Comparison of ENCODE assay signal across 1 cellular context in the genomic region with DNA sequence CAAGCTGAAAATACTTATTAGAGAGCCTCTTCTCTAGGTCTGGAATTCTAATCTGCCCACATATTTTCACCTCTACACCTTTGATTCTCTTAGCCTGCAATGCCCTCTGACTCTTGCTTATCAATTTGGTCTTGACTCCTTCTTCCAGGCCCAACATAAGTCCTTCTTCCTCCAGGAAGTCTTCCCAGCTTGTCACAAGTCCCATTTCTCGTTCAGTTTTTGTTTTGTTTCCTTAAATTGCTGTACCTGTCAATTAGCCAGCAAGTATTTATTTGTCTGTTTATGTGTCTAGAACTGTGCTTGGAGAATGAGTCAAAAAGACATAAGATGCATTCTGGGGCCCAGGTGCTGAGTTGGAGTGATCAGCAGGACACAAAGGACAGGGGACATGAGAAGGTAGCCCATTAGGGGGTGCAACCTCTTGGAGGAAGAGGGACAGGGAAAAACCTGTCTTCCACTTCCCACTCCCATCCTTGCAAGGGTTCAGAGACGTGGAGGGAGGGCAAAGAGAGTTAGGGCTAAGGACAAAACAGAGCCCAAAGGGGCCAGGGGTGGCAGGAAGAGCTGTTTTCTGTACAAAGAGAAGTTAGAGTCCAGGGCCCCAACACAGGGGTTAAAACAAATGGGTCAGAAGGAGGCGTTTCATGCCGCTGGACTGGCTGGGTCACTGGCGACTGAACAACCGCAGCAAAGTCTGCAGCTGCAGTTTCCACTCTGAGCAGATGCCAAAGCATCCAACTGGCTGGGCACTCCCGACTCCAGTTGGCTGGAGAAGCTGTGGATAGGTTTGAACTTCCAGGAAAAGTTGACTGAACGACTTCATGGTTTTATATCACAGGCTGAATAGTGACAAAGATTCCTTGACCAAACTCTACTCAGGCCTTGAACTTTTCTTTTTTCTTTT.
TF ChIP-seq lines count a peak whose summit lies in the region.

No MANE protein-coding gene starts in this region.

TF ChIP-seq in K562, 482 proteins besides CTCF, POLR2A, EP300 and RAD21:
- TF ChIP-seq RBM25 (IDR thresholded peaks at IDR 0.05; ENCODE audit: low read depth, low read length, severe bottlenecking): peak; percentile 27
- no peak for TF ChIP-seq GATAD2A (IDR thresholded peaks at IDR 0.05)
- no peak for TF ChIP-seq EP400 (IDR thresholded peaks at IDR 0.05)
- no peak for TF ChIP-seq TOE1 (IDR thresholded peaks at IDR 0.05; ENCODE audit: borderline replicate concordance)
- no peak for TF ChIP-seq TOE1 (CRISPR knock-in tag; IDR thresholded peaks at IDR 0.05; ENCODE audit: borderline replicate concordance, low read depth)
- TF ChIP-seq FOXK1 (CRISPR knock-in tag; IDR thresholded peaks at IDR 0.05; ENCODE audit: borderline replicate concordance): no peak
- TF ChIP-seq NELFE (IDR thresholded peaks at IDR 0.05; ENCODE audit: insufficient read depth, insufficient read length): no peak
- TF ChIP-seq ZFP36 (IDR thresholded peaks at IDR 0.05; ENCODE audit: low read depth, low read length, partially characterized antibody): peak; percentile 95
- no peak for TF ChIP-seq ZNF217 (CRISPR knock-in tag; IDR thresholded peaks at IDR 0.05)
- TF ChIP-seq, protein P1, sequence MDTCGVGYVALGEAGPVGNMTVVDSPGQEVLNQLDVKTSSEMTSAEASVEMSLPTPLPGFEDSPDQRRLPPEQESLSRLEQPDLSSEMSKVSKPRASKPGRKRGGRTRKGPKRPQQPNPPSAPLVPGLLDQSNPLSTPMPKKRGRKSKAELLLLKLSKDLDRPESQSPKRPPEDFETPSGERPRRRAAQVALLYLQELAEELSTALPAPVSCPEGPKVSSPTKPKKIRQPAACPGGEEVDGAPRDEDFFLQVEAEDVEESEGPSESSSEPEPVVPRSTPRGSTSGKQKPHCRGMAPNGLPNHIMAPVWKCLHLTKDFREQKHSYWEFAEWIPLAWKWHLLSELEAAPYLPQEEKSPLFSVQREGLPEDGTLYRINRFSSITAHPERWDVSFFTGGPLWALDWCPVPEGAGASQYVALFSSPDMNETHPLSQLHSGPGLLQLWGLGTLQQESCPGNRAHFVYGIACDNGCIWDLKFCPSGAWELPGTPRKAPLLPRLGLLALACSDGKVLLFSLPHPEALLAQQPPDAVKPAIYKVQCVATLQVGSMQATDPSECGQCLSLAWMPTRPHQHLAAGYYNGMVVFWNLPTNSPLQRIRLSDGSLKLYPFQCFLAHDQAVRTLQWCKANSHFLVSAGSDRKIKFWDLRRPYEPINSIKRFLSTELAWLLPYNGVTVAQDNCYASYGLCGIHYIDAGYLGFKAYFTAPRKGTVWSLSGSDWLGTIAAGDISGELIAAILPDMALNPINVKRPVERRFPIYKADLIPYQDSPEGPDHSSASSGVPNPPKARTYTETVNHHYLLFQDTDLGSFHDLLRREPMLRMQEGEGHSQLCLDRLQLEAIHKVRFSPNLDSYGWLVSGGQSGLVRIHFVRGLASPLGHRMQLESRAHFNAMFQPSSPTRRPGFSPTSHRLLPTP (IDR thresholded peaks at IDR 0.05; ENCODE audit: borderline replicate concordance, extremely low read depth, insufficient read length): no peak
- peak; percentile 63 for TF ChIP-seq BCOR (IDR thresholded peaks at IDR 0.05)
- TF ChIP-seq, protein P2, sequence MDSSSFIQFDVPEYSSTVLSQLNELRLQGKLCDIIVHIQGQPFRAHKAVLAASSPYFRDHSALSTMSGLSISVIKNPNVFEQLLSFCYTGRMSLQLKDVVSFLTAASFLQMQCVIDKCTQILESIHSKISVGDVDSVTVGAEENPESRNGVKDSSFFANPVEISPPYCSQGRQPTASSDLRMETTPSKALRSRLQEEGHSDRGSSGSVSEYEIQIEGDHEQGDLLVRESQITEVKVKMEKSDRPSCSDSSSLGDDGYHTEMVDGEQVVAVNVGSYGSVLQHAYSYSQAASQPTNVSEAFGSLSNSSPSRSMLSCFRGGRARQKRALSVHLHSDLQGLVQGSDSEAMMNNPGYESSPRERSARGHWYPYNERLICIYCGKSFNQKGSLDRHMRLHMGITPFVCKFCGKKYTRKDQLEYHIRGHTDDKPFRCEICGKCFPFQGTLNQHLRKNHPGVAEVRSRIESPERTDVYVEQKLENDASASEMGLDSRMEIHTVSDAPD (CRISPR knock-in tag; IDR thresholded peaks at IDR 0.05): no peak
- TF ChIP-seq CXXC5 (CRISPR knock-in tag; IDR thresholded peaks at IDR 0.05): no peak
- no peak for TF ChIP-seq ZBTB8A (IDR thresholded peaks at IDR 0.05; ENCODE audit: partially characterized antibody)
- no peak for TF ChIP-seq ZNF717 (CRISPR knock-in tag; IDR thresholded peaks at IDR 0.05)
- TF ChIP-seq, protein P3, sequence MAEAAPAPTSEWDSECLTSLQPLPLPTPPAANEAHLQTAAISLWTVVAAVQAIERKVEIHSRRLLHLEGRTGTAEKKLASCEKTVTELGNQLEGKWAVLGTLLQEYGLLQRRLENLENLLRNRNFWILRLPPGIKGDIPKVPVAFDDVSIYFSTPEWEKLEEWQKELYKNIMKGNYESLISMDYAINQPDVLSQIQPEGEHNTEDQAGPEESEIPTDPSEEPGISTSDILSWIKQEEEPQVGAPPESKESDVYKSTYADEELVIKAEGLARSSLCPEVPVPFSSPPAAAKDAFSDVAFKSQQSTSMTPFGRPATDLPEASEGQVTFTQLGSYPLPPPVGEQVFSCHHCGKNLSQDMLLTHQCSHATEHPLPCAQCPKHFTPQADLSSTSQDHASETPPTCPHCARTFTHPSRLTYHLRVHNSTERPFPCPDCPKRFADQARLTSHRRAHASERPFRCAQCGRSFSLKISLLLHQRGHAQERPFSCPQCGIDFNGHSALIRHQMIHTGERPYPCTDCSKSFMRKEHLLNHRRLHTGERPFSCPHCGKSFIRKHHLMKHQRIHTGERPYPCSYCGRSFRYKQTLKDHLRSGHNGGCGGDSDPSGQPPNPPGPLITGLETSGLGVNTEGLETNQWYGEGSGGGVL (CRISPR knock-in tag; IDR thresholded peaks at IDR 0.05): no peak
- TF ChIP-seq, protein P4, sequence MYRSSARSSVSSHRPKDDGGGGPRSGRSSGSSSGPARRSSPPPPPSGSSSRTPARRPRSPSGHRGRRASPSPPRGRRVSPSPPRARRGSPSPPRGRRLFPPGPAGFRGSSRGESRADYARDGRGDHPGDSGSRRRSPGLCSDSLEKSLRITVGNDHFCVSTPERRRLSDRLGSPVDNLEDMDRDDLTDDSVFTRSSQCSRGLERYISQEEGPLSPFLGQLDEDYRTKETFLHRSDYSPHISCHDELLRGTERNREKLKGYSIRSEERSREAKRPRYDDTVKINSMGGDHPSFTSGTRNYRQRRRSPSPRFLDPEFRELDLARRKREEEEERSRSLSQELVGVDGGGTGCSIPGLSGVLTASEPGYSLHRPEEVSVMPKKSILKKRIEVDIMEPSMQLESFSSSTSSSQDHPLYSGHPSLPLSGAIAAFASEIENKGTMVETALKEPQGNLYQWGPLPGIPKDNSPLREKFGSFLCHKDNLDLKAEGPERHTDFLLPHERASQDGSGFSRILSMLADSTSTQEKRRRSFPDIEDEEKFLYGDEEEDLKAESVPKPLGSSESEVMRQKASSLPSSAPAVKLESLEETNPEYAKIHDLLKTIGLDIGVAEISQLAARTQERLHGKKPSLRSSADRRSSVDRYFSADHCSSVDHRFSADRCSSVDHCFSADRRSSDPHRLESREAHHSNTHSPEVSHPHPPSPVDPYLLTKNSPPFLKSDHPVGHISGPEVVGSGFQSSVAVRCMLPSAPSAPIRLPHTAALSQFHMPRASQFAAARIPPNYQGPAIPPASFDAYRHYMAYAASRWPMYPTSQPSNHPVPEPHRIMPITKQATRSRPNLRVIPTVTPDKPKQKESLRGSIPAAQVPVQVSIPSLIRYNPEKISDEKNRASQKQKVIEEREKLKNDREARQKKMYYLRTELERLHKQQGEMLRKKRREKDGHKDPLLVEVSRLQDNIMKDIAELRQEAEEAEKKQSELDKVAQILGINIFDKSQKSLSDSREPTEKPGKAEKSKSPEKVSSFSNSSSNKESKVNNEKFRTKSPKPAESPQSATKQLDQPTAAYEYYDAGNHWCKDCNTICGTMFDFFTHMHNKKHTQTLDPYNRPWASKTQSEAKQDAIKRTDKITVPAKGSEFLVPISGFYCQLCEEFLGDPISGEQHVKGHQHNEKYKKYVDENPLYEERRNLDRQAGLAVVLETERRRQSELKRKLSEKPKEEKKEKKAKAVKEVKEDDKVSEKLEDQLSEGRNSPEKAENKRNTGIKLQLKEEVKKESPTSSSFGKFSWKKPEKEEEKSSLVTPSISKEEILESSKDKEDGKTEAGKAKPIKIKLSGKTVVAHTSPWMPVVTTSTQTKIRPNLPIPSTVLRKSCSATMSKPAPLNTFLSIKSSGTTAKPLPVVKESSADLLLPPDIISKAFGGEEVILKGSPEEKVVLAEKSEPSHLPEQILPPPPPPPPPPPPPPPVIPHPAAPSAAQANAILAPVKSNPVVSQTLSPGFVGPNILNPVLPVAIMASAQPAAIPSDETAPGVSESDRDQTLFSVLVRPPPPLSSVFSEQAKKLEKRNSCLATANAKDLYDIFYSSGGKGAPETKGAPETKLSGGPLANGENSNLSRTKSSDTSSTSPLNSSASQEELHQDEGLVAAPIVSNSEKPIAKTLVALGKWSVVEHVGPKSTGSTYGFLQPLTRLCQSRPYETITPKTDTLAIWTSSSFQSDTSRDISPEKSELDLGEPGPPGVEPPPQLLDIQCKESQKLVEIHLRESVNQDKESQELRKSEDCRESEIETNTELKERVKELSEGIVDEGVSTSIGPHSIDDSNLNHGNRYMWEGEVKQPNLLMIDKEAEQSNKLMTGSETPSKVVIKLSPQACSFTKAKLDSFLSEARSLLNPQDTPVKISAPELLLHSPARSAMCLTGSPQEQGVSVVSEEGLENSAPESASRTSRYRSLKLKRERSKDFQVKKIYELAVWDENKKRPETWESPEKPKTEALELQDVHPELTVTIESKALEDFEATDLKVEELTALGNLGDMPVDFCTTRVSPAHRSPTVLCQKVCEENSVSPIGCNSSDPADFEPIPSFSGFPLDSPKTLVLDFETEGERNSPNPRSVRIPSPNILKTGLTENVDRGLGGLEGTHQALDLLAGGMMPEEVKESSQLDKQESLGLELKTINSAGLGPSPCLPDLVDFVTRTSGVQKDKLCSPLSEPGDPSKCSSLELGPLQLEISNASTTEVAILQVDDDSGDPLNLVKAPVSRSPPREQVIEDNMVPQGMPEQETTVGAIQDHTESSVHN (IDR thresholded peaks at IDR 0.05; ENCODE audit: borderline replicate concordance in 1 of 2, low read depth in 1 of 2): no peak
- no peak for TF ChIP-seq SIX5 (IDR thresholded peaks at IDR 0.05; ENCODE audit: borderline replicate concordance in 1 of 2, insufficient read depth in 1 of 2, low read depth in 1 of 2, low read length in 2 of 2)
- peak; percentile 53; the same call in 1 of the 2 replicates for TF ChIP-seq ZNF436 (CRISPR knock-in tag; IDR thresholded peaks at IDR 0.05)
- TF ChIP-seq ZNF316 (IDR thresholded peaks at IDR 0.05): no peak
- TF ChIP-seq ESRRB (CRISPR knock-in tag; IDR thresholded peaks at IDR 0.05; ENCODE audit: borderline replicate concordance): no peak
- TF ChIP-seq, protein P5, sequence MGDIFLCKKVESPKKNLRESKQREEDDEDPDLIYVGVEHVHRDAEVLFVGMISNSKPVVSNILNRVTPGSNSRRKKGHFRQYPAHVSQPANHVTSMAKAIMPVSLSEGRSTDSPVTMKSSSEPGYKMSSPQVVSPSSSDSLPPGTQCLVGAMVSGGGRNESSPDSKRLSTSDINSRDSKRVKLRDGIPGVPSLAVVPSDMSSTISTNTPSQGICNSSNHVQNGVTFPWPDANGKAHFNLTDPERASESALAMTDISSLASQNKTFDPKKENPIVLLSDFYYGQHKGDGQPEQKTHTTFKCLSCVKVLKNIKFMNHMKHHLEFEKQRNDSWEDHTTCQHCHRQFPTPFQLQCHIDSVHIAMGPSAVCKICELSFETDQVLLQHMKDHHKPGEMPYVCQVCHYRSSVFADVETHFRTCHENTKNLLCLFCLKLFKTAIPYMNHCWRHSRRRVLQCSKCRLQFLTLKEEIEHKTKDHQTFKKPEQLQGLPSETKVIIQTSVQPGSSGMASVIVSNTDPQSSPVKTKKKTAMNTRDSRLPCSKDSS (IDR thresholded peaks at IDR 0.05; ENCODE audit: low read depth, partially characterized antibody): no peak
- TF ChIP-seq, protein P6, sequence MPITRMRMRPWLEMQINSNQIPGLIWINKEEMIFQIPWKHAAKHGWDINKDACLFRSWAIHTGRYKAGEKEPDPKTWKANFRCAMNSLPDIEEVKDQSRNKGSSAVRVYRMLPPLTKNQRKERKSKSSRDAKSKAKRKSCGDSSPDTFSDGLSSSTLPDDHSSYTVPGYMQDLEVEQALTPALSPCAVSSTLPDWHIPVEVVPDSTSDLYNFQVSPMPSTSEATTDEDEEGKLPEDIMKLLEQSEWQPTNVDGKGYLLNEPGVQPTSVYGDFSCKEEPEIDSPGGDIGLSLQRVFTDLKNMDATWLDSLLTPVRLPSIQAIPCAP (CRISPR knock-in tag; IDR thresholded peaks at IDR 0.05; ENCODE audit: borderline replicate concordance): no peak
TF ChIP-seq in K562: peak in this region for 4.
